14 cellular contexts compared by ENCODE assay signal in genomic region chr6:163965426-163966348, GRCh38.
DNase-seq lines count a peak whose midpoint lies in the region; ATAC-seq and TF ChIP-seq lines count a peak whose summit lies in the region.
"Had no signal": no experiment of that assay in that cellular context is flagged by ENCODE, and none has a peak within 500 bp of the region (broad histone marks: within the 10 kb centered on the region; RNA-seq: fewer than 3 reads in every experiment).

No MANE protein-coding gene starts in this region.

- H3K4me3 ChIP-seq in upper lobe of right lung (no peak overlapping the region), suprapubic skin (no peak overlapping the region)
- H3K4me3 ChIP-seq: thoracic aorta had no signal

- ATAC-seq in left lobe of liver (peak; percentile 80), upper lobe of right lung (peak; percentile 50), HG03280 (IDR thresholded peaks at IDR 0.05; ENCODE audit: unreplicated experiment) (no peak)

- no peaks in the 10 kb centered on the region for H3K9me3 ChIP-seq in upper lobe of right lung
- H3K9me3 ChIP-seq in suprapubic skin = no peaks in the 10 kb centered on the region
- H3K9me3 ChIP-seq: Caco-2, thoracic aorta had no signal

- no peaks in the 10 kb centered on the region for H3K4me1 ChIP-seq in upper lobe of right lung
- H3K4me1 ChIP-seq in suprapubic skin = no peaks in the 10 kb centered on the region

- peak; percentile 45 for DNase-seq in DMS53 (lab: John Stamatoyannopoulos, UW)
- DNase-seq in DMS53 treated with DMSO at 0.1 percent for 48 hours (lab: John Stamatoyannopoulos, UW; ENCODE audit: unreplicated experiment) = no peak
- peak; percentile 84 for DNase-seq in dermis blood vessel endothelial cell
- DNase-seq in left lobe of liver (ENCODE audit: low spot score) = no peak
- DNase-seq in upper lobe of right lung = no peak
- no peak for DNase-seq in stimulated activated CD4-positive, alpha-beta T cell treated with anti-CD3 and anti-CD28 coated beads, Interleukin-1b, Interleukin-23, amount 100 ng/mL, for 48 hours
- no peak for DNase-seq in suprapubic skin (ENCODE audit: low spot score in 2 of 2)
- DNase-seq: 8988T; activated CD4-positive, alpha-beta T cell treated with anti-CD3 and anti-CD28 coated beads for 1 hour; Caco-2; NCI-H2107; SW 1271 had no signal

- 48% methylated on average over 14 of the region's 14 CpGs for WGBS in suprapubic skin

- TF ChIP-seq EP300 in suprapubic skin (IDR thresholded peaks at IDR 0.05) = no peak

- TF ChIP-seq CTCF in upper lobe of right lung (IDR thresholded peaks at IDR 0.05) (no peak), suprapubic skin (IDR thresholded peaks at IDR 0.05) (no peak)

- H3K36me3 ChIP-seq in upper lobe of right lung (no peaks in the 10 kb centered on the region), suprapubic skin (no peaks in the 10 kb centered on the region)
- H3K36me3 ChIP-seq: thoracic aorta had no signal

- intact Hi-C loops in upper lobe of right lung (cut with DNase I) = no loop called here

- H3K27me3 ChIP-seq in upper lobe of right lung (no peaks in the 10 kb centered on the region), suprapubic skin (no peaks in the 10 kb centered on the region)

- H3K27ac ChIP-seq in upper lobe of right lung = no peak overlapping the region
- no peak overlapping the region for H3K27ac ChIP-seq in suprapubic skin
- H3K27ac ChIP-seq: thoracic aorta had no signal

- no peak for TF ChIP-seq POLR2A in suprapubic skin (IDR thresholded peaks at IDR 0.05)

Comparison
In these comparisons a context has a peak if more than half of its experiments do, and no peak if none do; other contexts are left out.
1. DNase-seq: peak in DMS53 (single experiment) and dermis blood vessel endothelial cell (single experiment); none in DMS53 treated with DMSO at 0.1 percent for 48 hours (single experiment), left lobe of liver (single experiment), upper lobe of right lung (single experiment), stimulated activated CD4-positive, alpha-beta T cell treated with anti-CD3 and anti-CD28 coated beads, Interleukin-1b, Interleukin-23, amount 100 ng/mL, for 48 hours (single experiment) and suprapubic skin (0 of 2).